ENCODE assay signal across 1 cellular context in genomic region chr6:35370124-35370741, GRCh38.
A peak's percentile ranks its signal among the peaks of the same experiment; 100 is the strongest.
TF ChIP-seq lines count a peak whose summit lies in the region.

No MANE protein-coding gene starts in this region.

TF ChIP-seq in HCT116, 20 proteins besides CTCF, POLR2A, EP300 and RAD21 (continued from another document):
- TF ChIP-seq ATF3 (IDR thresholded peaks at IDR 0.05) (no peak), TCF7L2 (IDR thresholded peaks at IDR 0.05; ENCODE audit: borderline replicate concordance, extremely low read depth, insufficient read depth, insufficient read length) (no peak), ZFX (IDR thresholded peaks at IDR 0.05) (no peak), ELF1 (IDR thresholded peaks at IDR 0.05; ENCODE audit: borderline replicate concordance, low read depth) (peak; percentile 56), EZH2phosphoT487 (IDR thresholded peaks at IDR 0.05; ENCODE audit: borderline replicate concordance) (no peak), POLR2AphosphoS5 (IDR thresholded peaks at IDR 0.05; ENCODE audit: low read depth, low read length) (peak; percentile 63), SRF (IDR thresholded peaks at IDR 0.05; ENCODE audit: low read depth) (no peak), JUND (IDR thresholded peaks at IDR 0.05) (peak; percentile 90), EZH2 (IDR thresholded peaks at IDR 0.05) (no peak), EGR1 (IDR thresholded peaks at IDR 0.05; ENCODE audit: low read depth) (peak; percentile 55), REST (IDR thresholded peaks at IDR 0.05; ENCODE audit: low read depth) (no peak), MAX (IDR thresholded peaks at IDR 0.05) (peak; percentile 96), FOSL1 (IDR thresholded peaks at IDR 0.05; ENCODE audit: low read depth) (peak; percentile 87)
